In the genomic region with DNA sequence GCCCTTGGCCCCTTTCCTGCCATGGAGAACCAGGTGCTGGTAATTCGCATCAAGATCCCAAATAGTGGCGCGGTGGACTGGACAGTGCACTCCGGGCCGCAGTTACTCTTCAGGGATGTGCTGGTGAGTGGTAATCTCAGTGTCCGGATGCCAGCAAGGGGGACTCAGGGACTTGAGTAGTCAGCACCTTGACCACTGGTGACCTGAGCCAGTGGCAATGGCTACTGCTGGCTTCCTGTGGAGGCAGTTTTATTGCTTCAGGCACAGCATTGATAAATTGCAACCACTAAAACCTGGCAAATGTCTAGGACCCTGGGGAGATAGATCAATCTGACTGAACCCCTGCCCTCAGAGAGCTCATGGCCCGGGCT, we compare ENCODE assay signal across 8 cellular contexts. TPM values are rescaled to one million over a fixed set of nuclear protein-coding genes. Genes with fewer than 3 reads are reported as not detected.
DNase-seq lines count a peak whose midpoint lies in the region; ATAC-seq, FAIRE-seq and TF ChIP-seq lines count a peak whose summit lies in the region.

No MANE protein-coding gene starts in this region.

- peaks cover 39% of the 10 kb centered on the region for H3K4me1 Mint-ChIP-seq in memory B cell

- no peaks in the 10 kb centered on the region for H3K9me2 ChIP-seq in Loucy (replicated peaks; ENCODE audit: low read depth, low read length)

- DNase-seq in choroid plexus epithelial cell (ENCODE audit: low read depth) (peak; percentile 13), memory B cell (ENCODE audit: low spot score in 2 of 2) (no peak), superior temporal gyrus (ENCODE audit: extremely low spot score) (no peak), D721Med (ENCODE audit: insufficient read length, low spot score) (no peak)
- no peak for DNase-seq in activated CD8-positive, alpha-beta memory T cell treated with anti-CD3 and anti-CD28 coated beads for 24 hours

- no peak overlapping the region; the same call in 1 of the 2 replicates for H2AFZ ChIP-seq in Loucy (ENCODE audit: low read length)

- H4K20me1 ChIP-seq in BLaER1: no peaks in the 10 kb centered on the region
- H4K20me1 ChIP-seq in Loucy (ENCODE audit: insufficient read depth, low read length, poor library complexity, severe bottlenecking): peaks cover 8% of the 10 kb centered on the region

- H3K27me3 ChIP-seq in BLaER1: no peaks in the 10 kb centered on the region
- no peaks in the 10 kb centered on the region for H3K27me3 ChIP-seq in Loucy (ENCODE audit: insufficient read depth, low read length, poor library complexity, severe bottlenecking)

- peak overlapping the region; percentile 95 for H3K4me3 Mint-ChIP-seq in memory B cell

- 21% methylated on average over 7 of the region's 7 CpGs for WGBS in urinary bladder

- H3K4me1 ChIP-seq in BLaER1 (peaks cover 46% of the 10 kb centered on the region), Loucy (ENCODE audit: insufficient read depth, low read length, poor library complexity, severe bottlenecking) (peaks cover 63% of the 10 kb centered on the region), urinary bladder (ENCODE audit: insufficient read depth) (no peaks in the 10 kb centered on the region)

- H3K27ac ChIP-seq in BLaER1: 0 out of 2 replicates have a peak overlapping the region, but pooled peaks have one; percentile 88
- no peak overlapping the region for H3K27ac ChIP-seq in urinary bladder (ENCODE audit: low read depth)

- H3K9me3 ChIP-seq in BLaER1 (no peaks in the 10 kb centered on the region), Loucy (ENCODE audit: insufficient read depth, low read depth, low read length) (no peaks in the 10 kb centered on the region)

- H3K4me3 ChIP-seq in BLaER1 (peak overlapping the region; percentile 81), Loucy (ENCODE audit: low read length, poor library complexity, severe bottlenecking) (peak overlapping the region; percentile 80), choroid plexus epithelial cell (ENCODE audit: low read depth, low read length) (peak overlapping the region; percentile 88), urinary bladder (ENCODE audit: low read depth, low read length) (peak overlapping the region; percentile 76)

- H3K9me3 Mint-ChIP-seq in memory B cell: no peaks in the 10 kb centered on the region

- TF ChIP-seq CTCF in Loucy (conservative IDR thresholded peaks at IDR 0.05; ENCODE audit: low read length) (no peak), choroid plexus epithelial cell (conservative IDR thresholded peaks at IDR 0.05; ENCODE audit: low read depth, low read length) (no peak), D721Med (IDR thresholded peaks at IDR 0.05; ENCODE audit: insufficient read depth, missing control alignments) (no peak)

- H3K79me2 ChIP-seq in Loucy (ENCODE audit: insufficient read depth, low read length): peaks cover 73% of the 10 kb centered on the region

- no peaks in the 10 kb centered on the region for H3K27me3 Mint-ChIP-seq in memory B cell

- H3K36me3 ChIP-seq in BLaER1 (peaks cover 25% of the 10 kb centered on the region), Loucy (ENCODE audit: insufficient read depth, low read length) (no peaks in the 10 kb centered on the region), urinary bladder (ENCODE audit: insufficient read depth) (no peaks in the 10 kb centered on the region)

- H3K9ac ChIP-seq in BLaER1: peak overlapping the region; percentile 89
- peak overlapping the region; percentile 89 for H3K9ac ChIP-seq in Loucy (ENCODE audit: low read depth, low read length, poor library complexity, severe bottlenecking)

- 0 out of 2 replicates have a peak, but pooled peaks cover 6% of the 10 kb centered on the region for H3F3A ChIP-seq in Loucy (ENCODE audit: low read depth)

- peak overlapping the region; percentile 87 for H3K4me2 ChIP-seq in BLaER1
- H3K4me2 ChIP-seq in Loucy (ENCODE audit: low read depth, low read length, poor library complexity, severe bottlenecking): peak overlapping the region; percentile 96

- H3K36me3 Mint-ChIP-seq in memory B cell: peaks cover 7% of the 10 kb centered on the region

- no peak for FAIRE-seq in D721Med (lab: Jason Lieb, UNC)

- no peak for ATAC-seq in memory B cell (ENCODE audit: low read depth)

- peak overlapping the region; percentile 94 for H3K27ac Mint-ChIP-seq in memory B cell

RNA-seq across cellular contexts. Expression of a gene that starts 0.8 kb away (rescaled TPM):
- 17.3 TPM for total RNA-seq in urinary bladder
- 15.4 TPM for polyA plus RNA-seq in urinary bladder

RNA-seq across cellular contexts. Expression of a gene that starts 22.4 kb away (rescaled TPM):
- 5.1 TPM for total RNA-seq in urinary bladder
- 5.2 TPM for polyA plus RNA-seq in urinary bladder
